Comparison of ENCODE assay signal across 1 cellular context in the genomic region with DNA sequence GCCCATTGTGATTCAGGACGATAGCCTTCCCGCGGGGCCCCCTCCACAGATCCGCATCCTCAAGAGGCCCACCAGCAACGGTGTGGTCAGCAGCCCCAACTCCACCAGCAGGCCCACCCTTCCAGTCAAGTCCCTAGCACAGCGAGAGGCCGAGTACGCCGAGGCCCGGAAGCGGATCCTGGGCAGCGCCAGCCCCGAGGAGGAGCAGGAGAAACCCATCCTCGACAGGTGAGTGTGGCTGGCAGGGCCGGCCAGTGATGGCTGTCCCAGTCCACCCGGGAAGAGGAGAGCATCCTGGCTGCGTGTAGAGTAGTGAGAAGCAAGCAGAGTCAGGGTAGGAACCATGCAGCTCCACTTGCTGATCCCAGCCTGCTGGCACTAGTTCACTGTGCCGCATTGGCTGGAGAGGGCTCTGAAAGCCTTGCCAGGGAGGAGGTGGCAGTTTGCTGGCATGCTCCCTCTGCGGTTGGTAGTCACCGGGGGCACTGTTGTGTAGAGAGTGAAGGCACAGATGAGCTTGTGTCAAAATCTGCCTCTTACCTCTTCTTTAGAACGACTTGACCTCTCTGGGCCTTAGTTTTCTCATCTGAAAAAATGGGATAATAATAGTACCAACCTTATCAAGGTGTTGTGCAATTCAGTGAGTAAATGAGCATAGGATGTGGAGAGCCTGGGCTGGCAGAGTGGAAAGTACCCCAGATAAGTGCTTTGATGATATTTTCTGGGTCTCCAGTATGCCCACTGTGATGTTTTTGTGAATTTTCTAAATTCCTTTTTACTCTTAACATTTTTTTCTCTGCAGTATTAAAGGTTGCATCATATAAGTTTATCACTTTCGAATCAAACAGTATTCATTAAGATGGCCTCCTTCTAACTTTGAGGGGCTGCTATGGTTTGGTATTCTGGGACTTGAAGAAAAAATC.
TF ChIP-seq lines count a peak whose summit lies in the region.

No MANE protein-coding gene starts in this region.

TF ChIP-seq in WTC11, 78 proteins besides CTCF, POLR2A, EP300 and RAD21 (continued from another document):
- TF ChIP-seq, protein P1, sequence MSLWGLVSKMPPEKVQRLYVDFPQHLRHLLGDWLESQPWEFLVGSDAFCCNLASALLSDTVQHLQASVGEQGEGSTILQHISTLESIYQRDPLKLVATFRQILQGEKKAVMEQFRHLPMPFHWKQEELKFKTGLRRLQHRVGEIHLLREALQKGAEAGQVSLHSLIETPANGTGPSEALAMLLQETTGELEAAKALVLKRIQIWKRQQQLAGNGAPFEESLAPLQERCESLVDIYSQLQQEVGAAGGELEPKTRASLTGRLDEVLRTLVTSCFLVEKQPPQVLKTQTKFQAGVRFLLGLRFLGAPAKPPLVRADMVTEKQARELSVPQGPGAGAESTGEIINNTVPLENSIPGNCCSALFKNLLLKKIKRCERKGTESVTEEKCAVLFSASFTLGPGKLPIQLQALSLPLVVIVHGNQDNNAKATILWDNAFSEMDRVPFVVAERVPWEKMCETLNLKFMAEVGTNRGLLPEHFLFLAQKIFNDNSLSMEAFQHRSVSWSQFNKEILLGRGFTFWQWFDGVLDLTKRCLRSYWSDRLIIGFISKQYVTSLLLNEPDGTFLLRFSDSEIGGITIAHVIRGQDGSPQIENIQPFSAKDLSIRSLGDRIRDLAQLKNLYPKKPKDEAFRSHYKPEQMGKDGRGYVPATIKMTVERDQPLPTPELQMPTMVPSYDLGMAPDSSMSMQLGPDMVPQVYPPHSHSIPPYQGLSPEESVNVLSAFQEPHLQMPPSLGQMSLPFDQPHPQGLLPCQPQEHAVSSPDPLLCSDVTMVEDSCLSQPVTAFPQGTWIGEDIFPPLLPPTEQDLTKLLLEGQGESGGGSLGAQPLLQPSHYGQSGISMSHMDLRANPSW (CRISPR knock-in tag; conservative IDR thresholded peaks at IDR 0.05; ENCODE audit: low read depth) = no peak
- TF ChIP-seq NR3C1 (CRISPR knock-in tag; conservative IDR thresholded peaks at IDR 0.05; ENCODE audit: low read depth) (no peak), NR2C2 (CRISPR knock-in tag; IDR thresholded peaks at IDR 0.05) (no peak), NR1H2 (CRISPR knock-in tag; IDR thresholded peaks at IDR 0.05) (no peak), ESRRA (CRISPR knock-in tag; IDR thresholded peaks at IDR 0.05; ENCODE audit: borderline replicate concordance) (no peak), OVOL2 (CRISPR knock-in tag; IDR thresholded peaks at IDR 0.05; ENCODE audit: borderline replicate concordance) (no peak), GRHL2 (CRISPR knock-in tag; IDR thresholded peaks at IDR 0.05; ENCODE audit: insufficient replicate concordance, severe bottlenecking) (no peak), CREB1 (CRISPR knock-in tag; IDR thresholded peaks at IDR 0.05) (no peak)
- TF ChIP-seq, protein P2, sequence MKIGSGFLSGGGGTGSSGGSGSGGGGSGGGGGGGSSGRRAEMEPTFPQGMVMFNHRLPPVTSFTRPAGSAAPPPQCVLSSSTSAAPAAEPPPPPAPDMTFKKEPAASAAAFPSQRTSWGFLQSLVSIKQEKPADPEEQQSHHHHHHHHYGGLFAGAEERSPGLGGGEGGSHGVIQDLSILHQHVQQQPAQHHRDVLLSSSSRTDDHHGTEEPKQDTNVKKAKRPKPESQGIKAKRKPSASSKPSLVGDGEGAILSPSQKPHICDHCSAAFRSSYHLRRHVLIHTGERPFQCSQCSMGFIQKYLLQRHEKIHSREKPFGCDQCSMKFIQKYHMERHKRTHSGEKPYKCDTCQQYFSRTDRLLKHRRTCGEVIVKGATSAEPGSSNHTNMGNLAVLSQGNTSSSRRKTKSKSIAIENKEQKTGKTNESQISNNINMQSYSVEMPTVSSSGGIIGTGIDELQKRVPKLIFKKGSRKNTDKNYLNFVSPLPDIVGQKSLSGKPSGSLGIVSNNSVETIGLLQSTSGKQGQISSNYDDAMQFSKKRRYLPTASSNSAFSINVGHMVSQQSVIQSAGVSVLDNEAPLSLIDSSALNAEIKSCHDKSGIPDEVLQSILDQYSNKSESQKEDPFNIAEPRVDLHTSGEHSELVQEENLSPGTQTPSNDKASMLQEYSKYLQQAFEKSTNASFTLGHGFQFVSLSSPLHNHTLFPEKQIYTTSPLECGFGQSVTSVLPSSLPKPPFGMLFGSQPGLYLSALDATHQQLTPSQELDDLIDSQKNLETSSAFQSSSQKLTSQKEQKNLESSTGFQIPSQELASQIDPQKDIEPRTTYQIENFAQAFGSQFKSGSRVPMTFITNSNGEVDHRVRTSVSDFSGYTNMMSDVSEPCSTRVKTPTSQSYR (CRISPR knock-in tag; IDR thresholded peaks at IDR 0.05) = no peak
